Comparison of ENCODE assay signal across 1 cellular context in genomic region chr12:612293-612692, GRCh38.
TF ChIP-seq lines count a peak whose summit lies in the region.

No MANE protein-coding gene starts in this region.

TF ChIP-seq in K562, 482 proteins besides CTCF, POLR2A, EP300 and RAD21:
- TF ChIP-seq HCFC1 (IDR thresholded peaks at IDR 0.05; ENCODE audit: low read depth, low read length), result 0 out of 2 replicates have a peak, but pooled peaks have one; percentile 27
- no peak for TF ChIP-seq ZNF175 (CRISPR knock-in tag; IDR thresholded peaks at IDR 0.05; ENCODE audit: low read depth)
- TF ChIP-seq ZNF277 (CRISPR knock-in tag; IDR thresholded peaks at IDR 0.05; ENCODE audit: borderline replicate concordance), result no peak
- no peak for TF ChIP-seq KAT7 (CRISPR knock-in tag; IDR thresholded peaks at IDR 0.05; ENCODE audit: borderline replicate concordance)
